Comparison of ENCODE assay signal across 8 cellular contexts in genomic region chr2:147182260-147182659, GRCh38.
DNase-seq lines count a peak whose midpoint lies in the region; ATAC-seq and TF ChIP-seq lines count a peak whose summit lies in the region.

No MANE protein-coding gene starts in this region.

- H3K27me3 ChIP-seq in aorta (ENCODE audit: control insufficient read depth in 1 of 2, insufficient read depth in 2 of 2, low read length in 1 of 2) (no peaks in the 10 kb centered on the region), Caco-2 (replicated peaks; ENCODE audit: control insufficient read depth, insufficient read depth, low read length) (no peaks in the 10 kb centered on the region)

- intact Hi-C loops in activated B cell treated with CpG ODN at 0.5 μM for 24 hours (cut with micrococcal nuclease), result no loop called here
- intact Hi-C loops in aorta (cut with DNase I), result no loop called here
- intact Hi-C loops in Caco-2 (cut with micrococcal nuclease; ENCODE audit: unreplicated experiment), result no loop called here

- H3K36me3 ChIP-seq in aorta (ENCODE audit: control insufficient read depth in 1 of 2, insufficient read depth in 2 of 2, low read length in 1 of 2) (no peaks in the 10 kb centered on the region), Caco-2 (ENCODE audit: control insufficient read depth, insufficient read depth, low read length) (no peaks in the 10 kb centered on the region)

- peaks cover 3% of the 10 kb centered on the region for H3K4me1 Mint-ChIP-seq in activated B cell treated with CpG ODN at 0.5 μM for 24 hours
- H3K4me1 Mint-ChIP-seq in memory B cell, result peaks cover 5% of the 10 kb centered on the region
- no peaks in the 10 kb centered on the region for H3K4me1 Mint-ChIP-seq in Caco-2 (ENCODE audit: low read depth, unreplicated experiment)

- H3K4me3 ChIP-seq in aorta (ENCODE audit: low read length in 2 of 2), result no peak overlapping the region
- no peak overlapping the region for H3K4me3 ChIP-seq in Caco-2 (ENCODE audit: low read depth, low read length)

- no peaks in the 10 kb centered on the region for H3K9me3 ChIP-seq in aorta (ENCODE audit: control insufficient read depth, low read length)
- H3K9me3 ChIP-seq in Caco-2, result peaks cover 5% of the 10 kb centered on the region; the same call in 1 of the 2 replicates

- H3K27ac ChIP-seq in aorta (ENCODE audit: low read depth in 1 of 2, low read length in 2 of 2), result no peak overlapping the region

- 60 to 67% methylated on average over 4 of the region's 4 CpGs for WGBS in aorta, 2 donors

- H3K4me3 Mint-ChIP-seq in activated B cell treated with CpG ODN at 0.5 μM for 24 hours (no peak overlapping the region), memory B cell (no peak overlapping the region), Caco-2 (ENCODE audit: unreplicated experiment) (no peak overlapping the region)

- BruUV-seq in Caco-2 (replicated peaks; lab: Mats Ljungman, UMichigan), result no TSS peak

- ATAC-seq in GM18858 (IDR thresholded peaks at IDR 0.05; ENCODE audit: unreplicated experiment) (peak; percentile 61), HG02852 (IDR thresholded peaks at IDR 0.05; ENCODE audit: unreplicated experiment) (peak; percentile 61), activated B cell treated with CpG ODN at 0.5 μM for 24 hours (ENCODE audit: low read depth) (peak; percentile 37), memory B cell (ENCODE audit: low read depth) (peak; percentile 35), aorta (ENCODE audit: low FRiP score) (no peak)

- DNase-seq in activated B cell treated with CpG ODN at 0.5 μM for 24 hours (no peak), memory B cell (ENCODE audit: low spot score in 2 of 2) (no peak), aorta (no peak), Caco-2 (no peak), GM20000 (ENCODE audit: low spot score) (no peak), UCSD-AML1 (lab: John Stamatoyannopoulos, UW; ENCODE audit: unreplicated experiment) (no peak)

- no peaks in the 10 kb centered on the region for H3K27me3 Mint-ChIP-seq in activated B cell treated with CpG ODN at 0.5 μM for 24 hours
- peaks cover 1% of the 10 kb centered on the region for H3K27me3 Mint-ChIP-seq in memory B cell
- H3K27me3 Mint-ChIP-seq in Caco-2 (ENCODE audit: insufficient read depth, unreplicated experiment), result no peaks in the 10 kb centered on the region

- POLR2A ChIA-PET in activated B cell treated with CpG ODN at 0.5 μM for 24 hours (lab: Charles Lee), result no interaction called here
- POLR2A ChIA-PET in Caco-2 (lab: Charles Lee), result interaction anchor here (0.6 kb wide), 1 partner anchor 663 kb away, joined by 9 read pairs; no protein-coding TSS in a partner anchor

- H3K4me1 ChIP-seq in aorta (ENCODE audit: control insufficient read depth in 1 of 2, insufficient read depth in 2 of 2, low read length in 2 of 2), result no peaks in the 10 kb centered on the region
- H3K4me1 ChIP-seq in Caco-2, result no peaks in the 10 kb centered on the region

- H3K36me3 Mint-ChIP-seq in activated B cell treated with CpG ODN at 0.5 μM for 24 hours (ENCODE audit: low read depth), result no peaks in the 10 kb centered on the region
- no peaks in the 10 kb centered on the region for H3K36me3 Mint-ChIP-seq in memory B cell
- H3K36me3 Mint-ChIP-seq in Caco-2 (ENCODE audit: insufficient read depth, unreplicated experiment), result no peaks in the 10 kb centered on the region

- CTCF ChIA-PET in activated B cell treated with CpG ODN at 0.5 μM for 24 hours (lab: Charles Lee), result no interaction called here
- CTCF ChIA-PET in Caco-2 (lab: Charles Lee), result no interaction called here

- H3K9me3 Mint-ChIP-seq in activated B cell treated with CpG ODN at 0.5 μM for 24 hours (peaks cover 14% of the 10 kb centered on the region), memory B cell (peaks cover 7% of the 10 kb centered on the region), Caco-2 (ENCODE audit: unreplicated experiment) (peaks cover 51% of the 10 kb centered on the region)

- H3K27ac Mint-ChIP-seq in activated B cell treated with CpG ODN at 0.5 μM for 24 hours (no peak overlapping the region), memory B cell (peak overlapping the region; percentile 38), Caco-2 (ENCODE audit: unreplicated experiment) (no peak overlapping the region)

- TF ChIP-seq CTCF in activated B cell treated with CpG ODN at 0.5 μM for 24 hours (IDR thresholded peaks at IDR 0.05), result no peak
- no peak for TF ChIP-seq CTCF in Caco-2 (IDR thresholded peaks at IDR 0.05; ENCODE audit: insufficient read depth in 1 of 2, low read depth in 1 of 2, low read length in 1 of 2, severe bottlenecking in 1 of 2, unreplicated experiment in 1 of 2)
- TF ChIP-seq CTCF in GM20000 (IDR thresholded peaks at IDR 0.05; ENCODE audit: extremely low read depth, missing control alignments), result no peak
